ENCODE assay signal across 8 cellular contexts in the genomic region with DNA sequence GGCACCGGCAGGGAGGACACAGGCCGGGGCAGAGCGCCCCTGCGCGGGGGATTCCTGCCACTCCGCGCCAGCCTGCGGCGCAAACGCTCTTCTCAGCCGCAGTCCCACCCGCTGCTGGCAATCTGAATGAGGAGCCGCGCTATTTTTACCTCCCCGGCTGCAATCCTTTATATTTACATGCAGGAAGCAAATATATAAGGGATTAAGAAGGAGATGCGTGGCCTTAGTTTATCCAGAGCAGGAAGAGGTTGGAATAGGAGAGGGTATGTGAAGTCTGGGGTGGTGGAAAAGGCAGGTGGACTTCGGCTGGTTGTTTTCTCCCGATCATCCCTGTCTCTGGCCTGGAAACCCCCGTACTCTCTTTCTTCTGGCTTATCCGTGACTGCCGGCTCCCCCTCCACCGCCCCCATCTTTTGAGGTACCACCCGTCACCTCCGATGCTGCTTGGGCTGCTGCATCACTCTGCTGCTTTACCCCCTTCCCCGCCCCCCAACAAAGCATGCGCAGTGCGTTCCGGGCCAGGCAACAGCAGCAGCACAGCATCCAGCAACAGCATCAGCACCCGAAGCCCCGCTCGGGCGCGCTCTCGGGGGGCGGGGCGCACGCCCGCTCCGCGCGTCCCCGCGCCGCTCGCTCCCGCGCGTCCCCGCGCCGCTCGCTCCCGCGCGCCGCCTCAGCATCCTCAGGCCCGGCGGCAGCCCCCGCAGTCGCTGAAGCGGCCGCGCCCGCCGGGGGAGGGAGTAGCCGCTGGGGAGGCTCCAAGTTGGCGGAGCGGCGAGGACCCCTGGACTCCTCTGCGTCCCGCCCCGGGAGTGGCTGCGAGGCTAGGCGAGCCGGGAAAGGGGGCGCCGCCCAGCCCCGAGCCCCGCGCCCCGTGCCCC. TPM values are rescaled to one million over a fixed set of nuclear protein-coding genes. Genes with fewer than 3 reads are reported as not detected.
DNase-seq lines count a peak whose midpoint lies in the region; ATAC-seq and TF ChIP-seq lines count a peak whose summit lies in the region.

A gene with protein sequence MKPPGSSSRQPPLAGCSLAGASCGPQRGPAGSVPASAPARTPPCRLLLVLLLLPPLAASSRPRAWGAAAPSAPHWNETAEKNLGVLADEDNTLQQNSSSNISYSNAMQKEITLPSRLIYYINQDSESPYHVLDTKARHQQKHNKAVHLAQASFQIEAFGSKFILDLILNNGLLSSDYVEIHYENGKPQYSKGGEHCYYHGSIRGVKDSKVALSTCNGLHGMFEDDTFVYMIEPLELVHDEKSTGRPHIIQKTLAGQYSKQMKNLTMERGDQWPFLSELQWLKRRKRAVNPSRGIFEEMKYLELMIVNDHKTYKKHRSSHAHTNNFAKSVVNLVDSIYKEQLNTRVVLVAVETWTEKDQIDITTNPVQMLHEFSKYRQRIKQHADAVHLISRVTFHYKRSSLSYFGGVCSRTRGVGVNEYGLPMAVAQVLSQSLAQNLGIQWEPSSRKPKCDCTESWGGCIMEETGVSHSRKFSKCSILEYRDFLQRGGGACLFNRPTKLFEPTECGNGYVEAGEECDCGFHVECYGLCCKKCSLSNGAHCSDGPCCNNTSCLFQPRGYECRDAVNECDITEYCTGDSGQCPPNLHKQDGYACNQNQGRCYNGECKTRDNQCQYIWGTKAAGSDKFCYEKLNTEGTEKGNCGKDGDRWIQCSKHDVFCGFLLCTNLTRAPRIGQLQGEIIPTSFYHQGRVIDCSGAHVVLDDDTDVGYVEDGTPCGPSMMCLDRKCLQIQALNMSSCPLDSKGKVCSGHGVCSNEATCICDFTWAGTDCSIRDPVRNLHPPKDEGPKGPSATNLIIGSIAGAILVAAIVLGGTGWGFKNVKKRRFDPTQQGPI (plus strand): TSS at position 679 of the 881 bp plus-strand sequence. CDS start 335 bp downstream, outside the sequence.

- H3K4me1 ChIP-seq in adrenal gland (replicated peaks in 1 of 2): peaks cover 6 to 14% of the 10 kb centered on the region in 2 donors

- H3K36me3 ChIP-seq in adrenal gland (replicated peaks in 1 of 2): no peaks in the 10 kb centered on the region

- peak within 1 kb of the TSS in 2 of 5 donors; percentile 28 to 63 for H3K27ac ChIP-seq in adrenal gland

- ATAC-seq in GM18907 (IDR thresholded peaks at IDR 0.05; ENCODE audit: unreplicated experiment) (peak; percentile 49), HG03565 (IDR thresholded peaks at IDR 0.05; ENCODE audit: unreplicated experiment) (peak; percentile 51), left cardiac atrium (peak; percentile 91)

- 1% methylated on average over 25 to 81 of the region's 81 CpGs for WGBS in adrenal gland, 4 donors

- intact Hi-C loops in adrenal gland (cut with DNase I) (no loop called here), left cardiac atrium (cut with DNase I) (loop anchor here in 1 of 2 donors (5.0 to 10.0 kb wide), 2 partner anchors 114 to 278 kb away; no protein-coding TSS in a partner anchor), posterior cingulate gyrus (cut with DNase I) (loop anchor here (2.0 to 10.0 kb wide), 2 partner anchors 278 to 358 kb away; partner anchors contain the start of gene INO80D)

- H3K9me3 ChIP-seq in adrenal gland (replicated peaks in 1 of 3): no peaks in the 10 kb centered on the region

- H3K4me3 ChIP-seq in AG09309 (ENCODE audit: control insufficient read depth, low read depth, low read length) (peak within 1 kb of the TSS; percentile 67), adrenal gland (peak within 1 kb of the TSS in 2 of 4 donors; percentile 23 to 67)

- DNase-seq in AG09309 (ENCODE audit: low read depth): no peak
- peak; percentile 10 to 74 (median 49) for DNase-seq in adrenal gland
- peak; percentile 51 for DNase-seq in left cardiac atrium
- DNase-seq in posterior cingulate gyrus: peak; percentile 86 to 99 (median 92)
- DNase-seq in HT-29 (ENCODE audit: low spot score): no peak

- TF ChIP-seq CTCF in AG09309 (IDR thresholded peaks at IDR 0.05; ENCODE audit: control insufficient read depth, insufficient read depth, low read depth, low read length, missing control alignments): peak; percentile 20
- TF ChIP-seq CTCF in adrenal gland (IDR thresholded peaks at IDR 0.05): peak in 1 of 6 experiments; percentile 11

- TF ChIP-seq POLR2A in Raji (IDR thresholded peaks at IDR 0.05; ENCODE audit: insufficient read depth, low read depth, low read length) (peak; percentile 49), adrenal gland (IDR thresholded peaks at IDR 0.05) (peak in 1 of 2 donors; percentile 13)

- peaks cover 8% of the 10 kb centered on the region for H3K27me3 ChIP-seq in adrenal gland

RNA-seq across cellular contexts. Expression of the gene that starts here (rescaled TPM):
- total RNA-seq in adrenal gland: 10 to 100 TPM in 3 of 8 donors, 1 to 10 TPM in 5; 4.5 to 33.9 (median 5.5) TPM
- 1 to 10 TPM; 6.4 to 8.0 (median 7.1) TPM for polyA plus RNA-seq in adrenal gland
- total RNA-seq in left cardiac atrium: 10 to 100 TPM; 30.2 to 31.1 TPM
- total RNA-seq in HT-29 (2014; rRNA removed; shearing (Covaris generic)): not detected in 2 replicates

Comparison
In these comparisons a context has a peak if more than half of its experiments do, and no peak if none do; other contexts are left out.
1. DNase-seq: peak in adrenal gland (7 of 7), left cardiac atrium (single experiment) and posterior cingulate gyrus (10 of 10); none in AG09309 (single experiment) and HT-29 (single experiment).
2. Peak in every context shown above with its lines, with median percentiles within 50 percentile points of each other: ATAC-seq.